9 cellular contexts compared by ENCODE assay signal in genomic region chr15:58410353-58410752, GRCh38. TPM values are rescaled to one million over a fixed set of nuclear protein-coding genes. Genes with fewer than 3 reads are reported as not detected.
A peak's percentile ranks its signal among the peaks of the same experiment; 100 is the strongest.
DNase-seq lines count a peak whose midpoint lies in the region; ATAC-seq and TF ChIP-seq lines count a peak whose summit lies in the region.
"Had no signal": no experiment of that assay in that cellular context is flagged by ENCODE, and none has a peak within 500 bp of the region (broad histone marks: within the 10 kb centered on the region; RNA-seq: fewer than 3 reads in every experiment).

No MANE protein-coding gene starts in this region.

- CTCF ChIA-PET in PC-9 (lab: Charles Lee) = no interaction called here

- peak overlapping the region; percentile 94 for H3K27ac Mint-ChIP-seq in central memory CD8-positive, alpha-beta T cell (ENCODE audit: low read depth)
- no peak overlapping the region for H3K27ac Mint-ChIP-seq in endodermal cell

- no peaks in the 10 kb centered on the region for H3K36me3 ChIP-seq in rectal smooth muscle tissue (ENCODE audit: control insufficient read depth, insufficient read depth, low read length)
- H3K36me3 ChIP-seq in PC-9 (ENCODE audit: low read depth) = no peaks in the 10 kb centered on the region
- no peaks in the 10 kb centered on the region for H3K36me3 ChIP-seq in endodermal cell (ENCODE audit: control insufficient read depth, insufficient read depth, low read length)

- H3K27me3 ChIP-seq in rectal smooth muscle tissue (ENCODE audit: control insufficient read depth, insufficient read depth, low read length) (no peaks in the 10 kb centered on the region), PC-9 (ENCODE audit: insufficient read depth, low read depth) (no peaks in the 10 kb centered on the region), endodermal cell (ENCODE audit: control insufficient read depth, insufficient read depth, low read length, poor library complexity, severe bottlenecking) (no peaks in the 10 kb centered on the region)

- H3K36me3 Mint-ChIP-seq in central memory CD8-positive, alpha-beta T cell (ENCODE audit: insufficient read depth) = peaks cover 2% of the 10 kb centered on the region
- H3K36me3 Mint-ChIP-seq in endodermal cell (ENCODE audit: low read depth) = no peaks in the 10 kb centered on the region
- H3K36me3 Mint-ChIP-seq: brain had no signal

- no peaks in the 10 kb centered on the region for H3K27me3 Mint-ChIP-seq in central memory CD8-positive, alpha-beta T cell
- no peaks in the 10 kb centered on the region for H3K27me3 Mint-ChIP-seq in endodermal cell (ENCODE audit: insufficient read depth)
- H3K27me3 Mint-ChIP-seq: brain had no signal

- TF ChIP-seq CTCF in PC-9 (conservative IDR thresholded peaks at IDR 0.05) (no peak), endodermal cell (conservative IDR thresholded peaks at IDR 0.05) (no peak)

- no peaks in the 10 kb centered on the region for H3K79me2 ChIP-seq in PC-9 (ENCODE audit: low read depth)

- no peaks in the 10 kb centered on the region for H3K4me1 ChIP-seq in rectal smooth muscle tissue (ENCODE audit: control insufficient read depth, insufficient read depth, low read length)
- peaks cover 6% of the 10 kb centered on the region; the same call in 1 of the 2 replicates for H3K4me1 ChIP-seq in PC-9 (replicated peaks; ENCODE audit: insufficient read depth)
- H3K4me1 ChIP-seq in endodermal cell (ENCODE audit: control insufficient read depth, insufficient read depth, low read length) = no peaks in the 10 kb centered on the region

- H3K4me3 Mint-ChIP-seq in central memory CD8-positive, alpha-beta T cell = peak overlapping the region; percentile 93
- no peak overlapping the region for H3K4me3 Mint-ChIP-seq in endodermal cell
- H3K4me3 Mint-ChIP-seq: brain had no signal

- no peaks in the 10 kb centered on the region for H3K9me3 Mint-ChIP-seq in central memory CD8-positive, alpha-beta T cell
- peaks cover 11% of the 10 kb centered on the region for H3K9me3 Mint-ChIP-seq in endodermal cell

- no peak overlapping the region for H2AFZ ChIP-seq in PC-9

- peaks cover 11% of the 10 kb centered on the region for H3K4me1 Mint-ChIP-seq in central memory CD8-positive, alpha-beta T cell
- H3K4me1 Mint-ChIP-seq in endodermal cell = peaks cover 15% of the 10 kb centered on the region

- POLR2A ChIA-PET in PC-9 (lab: Charles Lee; ENCODE audit: unreplicated experiment) = interaction anchor here (0.6 kb wide), 1 partner anchor 30 kb away, joined by 3 read pairs; no protein-coding TSS in a partner anchor

- BruUV-seq in PC-9 (replicated peaks; lab: Mats Ljungman, UMichigan) = no TSS peak

- H3K9me2 ChIP-seq in PC-9 (ENCODE audit: insufficient read depth) = no peaks in the 10 kb centered on the region

- H3K9me3 ChIP-seq in PC-9 (ENCODE audit: insufficient read depth, low read depth) (no peaks in the 10 kb centered on the region), endodermal cell (ENCODE audit: control insufficient read depth, low read length) (peaks cover 14% of the 10 kb centered on the region)

- H3K27ac ChIP-seq in rectal smooth muscle tissue (ENCODE audit: low read depth, low read length) (no peak overlapping the region), PC-9 (no peak overlapping the region), endodermal cell (ENCODE audit: low read depth, low read length) (no peak overlapping the region)

- 90 to 96% methylated on average over 3 to 4 of the region's 4 CpGs for WGBS in endodermal cell (ENCODE audit: insufficient coverage in 1 of 2, insufficient read length in 1 of 2), 2 experiments

- no peak overlapping the region for H3K9ac ChIP-seq in rectal smooth muscle tissue (ENCODE audit: low read length)
- H3K9ac ChIP-seq in endodermal cell (ENCODE audit: extremely low read depth, low read length, poor library complexity, severe bottlenecking) = no peak overlapping the region

- peak; percentile 2 for DNase-seq in CD1c-positive myeloid dendritic cell (ENCODE audit: extremely low spot score)
- peak; percentile 92 for DNase-seq in OCI-M1 (lab: John Stamatoyannopoulos, UW)
- no peak for DNase-seq in central memory CD8-positive, alpha-beta T cell (ENCODE audit: low spot score in 2 of 2)
- DNase-seq in SKM-1 treated with dmso at 0.1 percent for 144 hours (lab: John Stamatoyannopoulos, UW; ENCODE audit: unreplicated experiment) = no peak
- DNase-seq in PC-9 = no peak
- no peak for DNase-seq in T-helper 9 cell
- no peak for DNase-seq in endodermal cell

- ATAC-seq in central memory CD8-positive, alpha-beta T cell (replicated peaks; ENCODE audit: extremely low read depth, poor library complexity, severe bottlenecking) = peak; percentile 76

- intact Hi-C loops in PC-9 (cut with micrococcal nuclease; ENCODE audit: unreplicated experiment) = no loop called here

- H3K4me2 ChIP-seq in PC-9 = no peak overlapping the region

- no peaks in the 10 kb centered on the region for H4K20me1 ChIP-seq in PC-9 (ENCODE audit: insufficient read depth)

- H3K4me3 ChIP-seq in rectal smooth muscle tissue (ENCODE audit: low read length) = peak overlapping the region; percentile 32
- H3K4me3 ChIP-seq in PC-9 = no peak overlapping the region
- H3K4me3 ChIP-seq in endodermal cell (ENCODE audit: low read length) = no peak overlapping the region

- H3F3A ChIP-seq in PC-9 (ENCODE audit: insufficient read depth, low read depth) = no peaks in the 10 kb centered on the region

RNA-seq across cellular contexts. Expression of gene LIPC, which starts 21.4 kb away (rescaled TPM):
- not detected in 2 replicates for total RNA-seq in PC-9 (2021)
- total RNA-seq in endodermal cell = not detected
- polyA plus RNA-seq in endodermal cell (2013, experiment 1 of 2) = 0.21 TPM
- not detected for polyA plus RNA-seq in endodermal cell (2013, experiment 2 of 2)

Comparison
In these comparisons a context has a peak if more than half of its experiments do, and no peak if none do; other contexts are left out.
1. DNase-seq: peak in CD1c-positive myeloid dendritic cell (single experiment) and OCI-M1 (single experiment); none in central memory CD8-positive, alpha-beta T cell (0 of 2), SKM-1 treated with dmso at 0.1 percent for 144 hours (single experiment), PC-9 (0 of 2), T-helper 9 cell (single experiment) and endodermal cell (single experiment).